7 cellular contexts compared by ENCODE assay signal in the genomic region with DNA sequence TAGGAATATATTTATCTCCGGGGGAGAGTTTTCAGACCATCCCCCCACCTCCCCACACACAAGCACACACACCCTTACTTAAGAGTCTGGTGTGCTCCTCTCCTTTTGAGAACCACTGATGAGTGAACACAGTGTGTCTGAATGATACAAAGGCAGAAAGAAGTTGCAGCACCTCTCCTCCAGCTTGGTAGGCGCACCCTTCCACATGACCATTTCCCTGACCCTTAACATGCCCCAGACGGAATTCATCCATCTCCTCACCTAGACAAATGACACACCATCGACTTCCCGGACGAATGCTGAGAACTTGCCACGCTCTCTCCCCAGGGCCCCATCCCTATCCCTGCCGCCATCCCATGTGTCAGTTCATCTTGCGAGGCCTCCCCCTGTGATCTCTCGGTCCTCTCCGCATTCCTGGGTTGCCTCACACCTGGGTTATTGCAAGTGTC. TPM values are rescaled to one million over a fixed set of nuclear protein-coding genes. Genes with fewer than 3 reads are reported as not detected.
A peak's percentile ranks its signal among the peaks of the same experiment; 100 is the strongest.
DNase-seq lines count a peak whose midpoint lies in the region; ATAC-seq, FAIRE-seq and TF ChIP-seq lines count a peak whose summit lies in the region.

No MANE protein-coding gene starts in this region.

- intact Hi-C loops in thyroid gland (cut with DNase I) = loop anchor here (5.0 kb wide), 2 partner anchors 44 to 199 kb away; partner anchors contain the start of gene LTBR

- H3K9me3 Mint-ChIP-seq in astrocyte (ENCODE audit: unreplicated experiment) = no peaks in the 10 kb centered on the region

- no peak overlapping the region for H3K27ac Mint-ChIP-seq in astrocyte (ENCODE audit: unreplicated experiment)

- no peaks in the 10 kb centered on the region for H3K27me3 ChIP-seq in HUES48 (ENCODE audit: control insufficient read depth, insufficient read depth, low read length)
- H3K27me3 ChIP-seq in astrocyte (ENCODE audit: insufficient read depth, low read length) = no peaks in the 10 kb centered on the region
- no peaks in the 10 kb centered on the region for H3K27me3 ChIP-seq in thyroid gland

- peaks cover 85% of the 10 kb centered on the region for H3K79me2 ChIP-seq in astrocyte (ENCODE audit: insufficient read depth, low read length)

- H3K27me3 Mint-ChIP-seq in astrocyte (ENCODE audit: low read depth, unreplicated experiment) = no peaks in the 10 kb centered on the region

- peaks cover 15% of the 10 kb centered on the region for H3K36me3 ChIP-seq in HUES48 (ENCODE audit: control insufficient read depth, insufficient read depth, low read length)
- H3K36me3 ChIP-seq in astrocyte (ENCODE audit: insufficient read depth, low read length) = peaks cover 12% of the 10 kb centered on the region
- peaks cover 10 to 16% of the 10 kb centered on the region in 2 donors for H3K36me3 ChIP-seq in thyroid gland

- H3K27ac ChIP-seq in HUES48 (ENCODE audit: low read depth, low read length) (peak overlapping the region; percentile 93), astrocyte (ENCODE audit: low read depth, low read length) (peak overlapping the region; percentile 98), thyroid gland (peak overlapping the region; percentile 98 to 100 (median 100))

- H3K9ac ChIP-seq in HUES48 (ENCODE audit: low read depth, low read length) (no peak overlapping the region), astrocyte (ENCODE audit: low read length) (peak overlapping the region; percentile 91)

- H2AFZ ChIP-seq in astrocyte (ENCODE audit: low read depth, low read length) = no peak overlapping the region

- peaks cover 53% of the 10 kb centered on the region for H4K20me1 ChIP-seq in astrocyte (ENCODE audit: insufficient read depth, low read length)

- H3K4me1 Mint-ChIP-seq in astrocyte (ENCODE audit: low read depth, unreplicated experiment) = peaks cover 42% of the 10 kb centered on the region

- H3K4me3 ChIP-seq in HUES48 (ENCODE audit: low read depth, low read length) (no peak overlapping the region), astrocyte (ENCODE audit: insufficient read depth, low read depth, low read length) (peak overlapping the region; percentile 39), thyroid gland (replicated peaks in 1 of 3) (peak overlapping the region in 1 of 3 donors; percentile 95)

- DNase-seq in astrocyte (ENCODE audit: low read depth) = peak; percentile 61
- DNase-seq in kidney tubule cell (ENCODE audit: low spot score) = peak; percentile 61
- DNase-seq in thyroid gland = no peak
- no peak for DNase-seq in NCI-H2227 treated with DMSO at 0.1 percent for 48 hours (lab: John Stamatoyannopoulos, UW)

- no peak overlapping the region for H3K4me3 Mint-ChIP-seq in astrocyte (ENCODE audit: unreplicated experiment)

- H3K9me3 ChIP-seq in HUES48 (ENCODE audit: control insufficient read depth, insufficient read depth, low read length) (no peaks in the 10 kb centered on the region), astrocyte (ENCODE audit: insufficient read depth, low read depth, low read length) (no peaks in the 10 kb centered on the region), thyroid gland (no peaks in the 10 kb centered on the region)

- FAIRE-seq in astrocyte (lab: Jason Lieb, UNC) = no peak

- no peaks in the 10 kb centered on the region for H3K36me3 Mint-ChIP-seq in astrocyte (ENCODE audit: low read depth, unreplicated experiment)

- 49 to 56% methylated on average over 11 of the region's 11 CpGs for WGBS in thyroid gland, 2 donors

- peaks cover 63% of the 10 kb centered on the region for H3K4me1 ChIP-seq in HUES48 (ENCODE audit: control insufficient read depth, insufficient read depth, low read length)
- H3K4me1 ChIP-seq in astrocyte (ENCODE audit: insufficient read depth, low read length) = peaks cover 79% of the 10 kb centered on the region
- peaks cover 55 to 72% of the 10 kb centered on the region in 2 donors for H3K4me1 ChIP-seq in thyroid gland

- peak overlapping the region; percentile 95 for H3K4me2 ChIP-seq in astrocyte (ENCODE audit: low read length)

- TF ChIP-seq CTCF in astrocyte (IDR thresholded peaks at IDR 0.05; ENCODE audit: insufficient read depth, low read depth, low read length) = no peak
- no peak for TF ChIP-seq CTCF in thyroid gland (IDR thresholded peaks at IDR 0.05)

- ATAC-seq in HG03565 (IDR thresholded peaks at IDR 0.05; ENCODE audit: unreplicated experiment) (no peak), GM18858 (IDR thresholded peaks at IDR 0.05; ENCODE audit: unreplicated experiment) (no peak)

- TF ChIP-seq POLR2A in thyroid gland (IDR thresholded peaks at IDR 0.05) = no peak

RNA-seq across cellular contexts. Expression of gene TNFRSF1A, which starts 3.9 kb away (rescaled TPM):
- total RNA-seq in astrocyte = 118 and 128 TPM in 2 replicates
- 100 to 1,000 TPM; 131 to 185 (median 150) TPM for total RNA-seq in thyroid gland

RNA-seq across cellular contexts. Expression of gene PLEKHG6, which starts 27.5 kb away (rescaled TPM):
- total RNA-seq in astrocyte (0.72 and 2.5 TPM in 2 replicates), thyroid gland (100 to 1,000 TPM in 1 of 4 donors, 10 to 100 TPM in 1, 1 to 10 TPM in 2; 4.0 to 325 (median 14.1) TPM)

RNA-seq across cellular contexts. Expression of gene SCNN1A, which starts 37.4 kb away (rescaled TPM):
- total RNA-seq in astrocyte (0.94 and 1.3 TPM in 2 replicates), thyroid gland (100 to 1,000 TPM; 229 to 449 (median 336) TPM)

RNA-seq across cellular contexts. Expression of gene LTBR, which starts 46.0 kb away (rescaled TPM):
- total RNA-seq in astrocyte = 2.8 and 2.9 TPM in 2 replicates
- total RNA-seq in thyroid gland = 100 to 1,000 TPM; 152 to 215 (median 178) TPM

Comparison
In these comparisons a context has a peak if more than half of its experiments do, and no peak if none do; other contexts are left out.
1. DNase-seq: peak in astrocyte (single experiment) and kidney tubule cell (single experiment); none in thyroid gland (0 of 2) and NCI-H2227 treated with DMSO at 0.1 percent for 48 hours (single experiment).
2. RNA of gene SCNN1A, which starts 37.4 kb away (total RNA-seq): 229 to 449 TPM in thyroid gland; 0.94 to 1.3 TPM in astrocyte; every median in the first group is over 100 times any median in the second.
3. Peak in every context shown above with its lines, with median percentiles within 50 percentile points of each other: H3K27ac ChIP-seq.